ENCODE assay signal across 32 cellular contexts in genomic region chr14:77424862-77425261, GRCh38.
"Had no signal": no experiment of that assay in that cellular context is flagged by ENCODE, and none has a peak within 500 bp of the region (broad histone marks: within the 10 kb centered on the region; RNA-seq: fewer than 3 reads in every experiment).

No MANE protein-coding gene starts in this region.

- FAIRE-seq: pancreas had no signal

- H3K4me1 ChIP-seq: heart right ventricle, left ventricle myocardium inferior, neural progenitor cell, pancreas, prostate gland, stomach, suprapubic skin, tibial artery, upper lobe of right lung had no signal

- H3K27me3 ChIP-seq: heart right ventricle, hepatocyte, neural progenitor cell, neutrophil, pancreas, stomach, suprapubic skin, tibial artery, upper lobe of right lung had no signal

- H3K9ac ChIP-seq: neural progenitor cell had no signal

- H3K79me2 ChIP-seq: hepatocyte had no signal

- H2AFZ ChIP-seq: hepatocyte, neural progenitor cell had no signal

- H3K4me3 ChIP-seq: heart right ventricle, hepatocyte, left ventricle myocardium inferior, lung, neural progenitor cell, pancreas, prostate gland, skin epidermis, stomach, suprapubic skin, thoracic aorta, tibial artery, upper lobe of right lung had no signal

- H3K9me3 ChIP-seq: neutrophil, pancreas, prostate gland, suprapubic skin had no signal

- ATAC-seq: heart right ventricle; pancreas; right cardiac atrium; sciatic nerve; stimulated activated naive B cell treated with anti-CD40 and anti-IgM and Interleukin-4, amounts not matched to agents 10 μg/mL and 1 μg/mL and 100 μg/mL, for 72 hours; stimulated activated naive CD8-positive, alpha-beta T cell treated with anti-CD3 and anti-CD28 coated beads, Interleukin-15, Interleukin-2, amounts not matched to agents 100 U/mL and 50 U/mL, for 24 hours; upper lobe of right lung had no signal

- H3K27ac ChIP-seq: heart right ventricle, hepatocyte, left ventricle myocardium inferior, neural progenitor cell, neutrophil, pancreas, prostate gland, skin epidermis, stomach, suprapubic skin, thoracic aorta, tibial artery, upper lobe of right lung had no signal

- H3K27ac Mint-ChIP-seq: mesothelial cell of epicardium; natural killer cell; nephron progenitor cell; neural progenitor cell; stimulated activated naive B cell treated with anti-CD40 and anti-IgM and Interleukin-4, amounts not matched to agents 10 μg/mL and 1 μg/mL and 100 μg/mL, for 72 hours had no signal

- DNase-seq: heart right ventricle; islet precursor cell; left ventricle myocardium inferior; mesendoderm; naive B cell; natural killer cell; nephron progenitor cell; occipital lobe; pancreas; posterior cingulate gyrus; retina; right cardiac atrium; stimulated activated CD4-positive, alpha-beta T cell treated with anti-CD3 and anti-CD28 coated beads, Interleukin-12 subunit alpha, Interleukin-12 subunit beta, amount 100 ng/mL, for 4 hours; stimulated activated CD4-positive, alpha-beta T cell treated with anti-CD3 and anti-CD28 coated beads, Interleukin-15, amount 100 ng/mL, for 24 hours; stimulated activated CD4-positive, alpha-beta T cell treated with anti-CD3 and anti-CD28 coated beads, Interleukin-2, amount 100 ng/mL, for 24 hours; stimulated activated CD4-positive, alpha-beta T cell treated with anti-CD3 and anti-CD28 coated beads, Interleukin-4, amount 100 ng/mL, for 1 hour; stimulated activated naive B cell treated with anti-CD40 and anti-IgM and Interleukin-4, amounts not matched to agents 10 μg/mL and 1 μg/mL and 100 μg/mL, for 72 hours; stimulated activated naive CD8-positive, alpha-beta T cell treated with anti-CD3 and anti-CD28 coated beads, Interleukin-15, Interleukin-2, amounts not matched to agents 100 U/mL and 50 U/mL, for 24 hours; stomach; tibial artery; trophoblast cell; upper lobe of right lung had no signal

- H3K4me3 Mint-ChIP-seq: mesothelial cell of epicardium; naive B cell; natural killer cell; nephron progenitor cell; neural progenitor cell; stimulated activated naive B cell treated with anti-CD40 and anti-IgM and Interleukin-4, amounts not matched to agents 10 μg/mL and 1 μg/mL and 100 μg/mL, for 72 hours had no signal

- H3K27me3 Mint-ChIP-seq: naive B cell; stimulated activated naive B cell treated with anti-CD40 and anti-IgM and Interleukin-4, amounts not matched to agents 10 μg/mL and 1 μg/mL and 100 μg/mL, for 72 hours had no signal

- H3K4me2 ChIP-seq: hepatocyte, neural progenitor cell had no signal

- H3K4me1 Mint-ChIP-seq: mesothelial cell of epicardium; naive B cell; natural killer cell; nephron progenitor cell; neural progenitor cell; stimulated activated naive B cell treated with anti-CD40 and anti-IgM and Interleukin-4, amounts not matched to agents 10 μg/mL and 1 μg/mL and 100 μg/mL, for 72 hours had no signal
